In genomic region chr18:54436501-54436900, GRCh38 we compare ENCODE assay signal across 34 cellular contexts.
"Had no signal": no experiment of that assay in that cellular context is flagged by ENCODE, and none has a peak within 500 bp of the region (broad histone marks: within the 10 kb centered on the region; RNA-seq: fewer than 3 reads in every experiment).

No MANE protein-coding gene starts in this region.

- H3K4me3 ChIP-seq: MG63 had no signal

- H3K36me3 ChIP-seq: MG63 had no signal

- H3K9me3 ChIP-seq: MG63 had no signal

- DNase-seq: MG63, MM.1S, MV-4-11, NCI-H1048, NCI-H1092, NCI-H1092 treated with DMSO at 0.1 percent for 48 hours, NCI-H1105, NCI-H1105 treated with DMSO at 0.1 percent for 48 hours, NCI-H1417, NCI-H1417 treated with DMSO at 0.1 percent for 48 hours, NCI-H1436, NCI-H1436 treated with DMSO at 0.1 percent for 48 hours, NCI-H146, NCI-H1694, NCI-H1694 treated with DMSO at 0.1 percent for 48 hours, NCI-H187, NCI-H187 treated with DMSO at 0.1 percent for 48 hours, NCI-H1930, NCI-H2029, NCI-H2029 treated with DMSO at 0.1 percent for 48 hours, NCI-H2081, NCI-H2081 treated with DMSO at 0.1 percent for 48 hours, NCI-H2107, NCI-H2171, NCI-H2171 treated with DMSO at 0.1 percent for 48 hours, NCI-H2227 treated with DMSO at 0.1 percent for 48 hours, NCI-H226, NCI-H345, NCI-H446, NCI-H446 treated with DMSO at 0.1 percent for 48 hours, NCI-H510A, NCI-H510A treated with DMSO at 0.1 percent for 48 hours, NCI-H524, NCI-H524 treated with DMSO at 0.1 percent for 48 hours had no signal
